Comparison of ENCODE assay signal across 27 cellular contexts in the genomic region with DNA sequence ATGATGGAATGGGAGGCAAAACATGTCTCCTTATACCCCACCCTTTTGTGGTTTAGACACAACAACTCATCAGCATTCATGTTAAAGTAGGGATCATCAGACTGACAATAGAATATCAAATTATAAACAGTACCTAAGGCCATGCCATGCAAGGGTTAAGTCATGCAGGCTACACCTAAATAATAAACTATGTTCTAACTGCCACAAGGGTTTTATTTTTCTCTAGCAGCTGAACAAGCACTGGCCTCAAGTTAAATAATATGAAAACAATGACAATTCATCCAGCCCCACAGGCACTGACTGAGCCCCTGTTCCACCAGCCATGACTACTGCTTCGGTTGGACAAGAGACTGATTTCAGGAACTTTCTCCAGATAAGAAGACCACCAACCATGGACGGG.
"Had no signal": no experiment of that assay in that cellular context is flagged by ENCODE, and none has a peak within 500 bp of the region (broad histone marks: within the 10 kb centered on the region; RNA-seq: fewer than 3 reads in every experiment).

No MANE protein-coding gene starts in this region.

- H3K27me3 Mint-ChIP-seq: stimulated activated naive CD8-positive, alpha-beta T cell treated with anti-CD3 and anti-CD28 coated beads, Interleukin-15, Interleukin-2, amounts not matched to agents 100 ng/mL and 50 ng/mL, for 24 hours had no signal

- H3K4me1 ChIP-seq: parathyroid adenoma, psoas muscle, right lobe of liver, sigmoid colon, stomach, thyroid gland, tibial nerve, upper lobe of left lung, vagina had no signal

- H3K4me1 Mint-ChIP-seq: naive thymus-derived CD4-positive, alpha-beta T cell; natural killer cell; neural progenitor cell; stimulated activated effector memory CD8-positive, alpha-beta T cell treated with anti-CD3 and anti-CD28 coated beads, Interleukin-12 subunit alpha, Interleukin-12 subunit beta, amount 100 ng/mL, for 72 hours; stimulated activated naive B cell treated with anti-CD40 and anti-IgM and Interleukin-4, amounts not matched to agents 10 μg/mL and 1 μg/mL and 100 μg/mL, for 72 hours had no signal

- H3K4me3 Mint-ChIP-seq: naive thymus-derived CD4-positive, alpha-beta T cell; natural killer cell; nephron; neural progenitor cell; stimulated activated effector memory CD8-positive, alpha-beta T cell treated with anti-CD3 and anti-CD28 coated beads, Interleukin-12 subunit alpha, Interleukin-12 subunit beta, amount 100 ng/mL, for 72 hours; stimulated activated naive B cell treated with anti-CD40 and anti-IgM and Interleukin-4, amounts not matched to agents 10 μg/mL and 1 μg/mL and 100 μg/mL, for 72 hours; stimulated activated naive CD8-positive, alpha-beta T cell treated with anti-CD3 and anti-CD28 coated beads, Interleukin-15, Interleukin-2, amounts not matched to agents 100 ng/mL and 50 ng/mL, for 24 hours had no signal

- H3K27ac Mint-ChIP-seq: naive thymus-derived CD4-positive, alpha-beta T cell; natural killer cell; nephron; neural progenitor cell; stimulated activated effector memory CD8-positive, alpha-beta T cell treated with anti-CD3 and anti-CD28 coated beads, Interleukin-12 subunit alpha, Interleukin-12 subunit beta, amount 100 ng/mL, for 72 hours; stimulated activated naive B cell treated with anti-CD40 and anti-IgM and Interleukin-4, amounts not matched to agents 10 μg/mL and 1 μg/mL and 100 μg/mL, for 72 hours; stimulated activated naive CD8-positive, alpha-beta T cell treated with anti-CD3 and anti-CD28 coated beads, Interleukin-15, Interleukin-2, amounts not matched to agents 100 ng/mL and 50 ng/mL, for 24 hours had no signal

- H3K27me3 ChIP-seq: neural progenitor cell, ovary, right lobe of liver, sigmoid colon, thyroid gland, tibial nerve, vagina had no signal

- H3K36me3 ChIP-seq: neural progenitor cell, ovary, right lobe of liver, sigmoid colon, stomach, thoracic aorta, thyroid gland, tibial nerve, upper lobe of left lung, vagina had no signal

- H3K27ac ChIP-seq: neural progenitor cell, ovary, parathyroid adenoma, psoas muscle, right lobe of liver, sigmoid colon, stomach, thoracic aorta, thyroid gland, tibial nerve, upper lobe of left lung, vagina had no signal

- DNase-seq: naive thymus-derived CD4-positive, alpha-beta T cell; natural killer cell; occipital lobe; ovary; psoas muscle; right cardiac atrium; right lobe of liver; sigmoid colon; small intestine; stimulated activated CD4-positive, alpha-beta T cell treated with anti-CD3 and anti-CD28 coated beads, Interleukin-15, amount 100 ng/mL, for 24 hours; stimulated activated CD4-positive, alpha-beta T cell treated with anti-CD3 and anti-CD28 coated beads, Interleukin-2, amount 100 ng/mL, for 24 hours; stimulated activated CD4-positive, alpha-beta T cell treated with anti-CD3 and anti-CD28 coated beads, Interleukin-2, amount 100 ng/mL, for 48 hours; stimulated activated CD4-positive, alpha-beta T cell treated with anti-CD3 and anti-CD28 coated beads, Interleukin-4, amount 100 ng/mL, for 24 hours; stimulated activated naive B cell treated with anti-CD40 and anti-IgM and Interleukin-4, amounts not matched to agents 10 μg/mL and 1 μg/mL and 100 μg/mL, for 72 hours; stimulated activated naive CD4-positive, alpha-beta T cell treated with Interleukin-2 at 50 U/mL for 16 hours; stomach; thyroid gland; trophoblast cell; upper lobe of left lung had no signal

- H3K36me3 Mint-ChIP-seq: natural killer cell; neural progenitor cell; stimulated activated effector memory CD8-positive, alpha-beta T cell treated with anti-CD3 and anti-CD28 coated beads, Interleukin-12 subunit alpha, Interleukin-12 subunit beta, amount 100 ng/mL, for 72 hours; stimulated activated naive B cell treated with anti-CD40 and anti-IgM and Interleukin-4, amounts not matched to agents 10 μg/mL and 1 μg/mL and 100 μg/mL, for 72 hours had no signal

- H3K4me3 ChIP-seq: neural progenitor cell, ovary, psoas muscle, right lobe of liver, sigmoid colon, stomach, thoracic aorta, thyroid gland, tibial nerve, upper lobe of left lung, vagina had no signal

- H3K9me3 ChIP-seq: ovary, psoas muscle, right lobe of liver, sigmoid colon, stomach, thoracic aorta, thyroid gland, upper lobe of left lung, vagina had no signal

- H3K9me3 Mint-ChIP-seq: natural killer cell; nephron; neural progenitor cell; stimulated activated naive B cell treated with anti-CD40 and anti-IgM and Interleukin-4, amounts not matched to agents 10 μg/mL and 1 μg/mL and 100 μg/mL, for 72 hours had no signal
